ENCODE assay signal across 15 cellular contexts in the genomic region with DNA sequence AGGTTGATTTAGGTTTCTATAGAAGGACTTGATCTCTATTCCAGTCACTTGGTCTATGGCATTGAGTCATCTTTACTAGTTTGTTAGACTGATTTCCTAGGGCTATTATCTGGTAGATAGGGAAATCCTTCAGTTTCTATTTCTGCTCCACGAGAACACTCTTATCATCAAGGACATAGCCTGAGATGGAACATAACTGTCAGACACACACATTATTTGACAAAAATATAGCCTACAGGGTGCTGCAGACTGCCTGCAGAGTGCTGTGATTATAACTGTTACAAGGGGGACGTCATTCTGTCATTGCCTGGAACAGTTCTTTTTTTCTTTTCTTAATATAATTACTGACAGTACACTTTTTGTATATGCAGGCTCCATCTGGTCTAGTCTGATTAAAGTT.
DNase-seq lines count a peak whose midpoint lies in the region; ATAC-seq and TF ChIP-seq lines count a peak whose summit lies in the region.
"Had no signal": no experiment of that assay in that cellular context is flagged by ENCODE, and none has a peak within 500 bp of the region (broad histone marks: within the 10 kb centered on the region; RNA-seq: fewer than 3 reads in every experiment).

No MANE protein-coding gene starts in this region.

- H3K4me1 ChIP-seq in cardiac muscle cell (ENCODE audit: low read depth) (peaks cover 19% of the 10 kb centered on the region), left ventricle myocardium inferior (peaks cover 24% of the 10 kb centered on the region), upper lobe of left lung (no peaks in the 10 kb centered on the region)
- H3K4me1 ChIP-seq: BE2C, Caco-2, HAP-1 had no signal

- no peaks in the 10 kb centered on the region for H3K9me3 Mint-ChIP-seq in activated T-cell treated with anti-CD3 and anti-CD28 coated beads, Interleukin-2, amount 50 U/mL, for 4 hours
- H3K9me3 Mint-ChIP-seq in stimulated activated naive CD8-positive, alpha-beta T cell treated with anti-CD3 and anti-CD28 coated beads, Interleukin-15, amount 100 ng/mL, for 72 hours, result no peaks in the 10 kb centered on the region
- H3K9me3 Mint-ChIP-seq: CD4-positive, alpha-beta T cell had no signal

- peak overlapping the region; percentile 4 for H3K27ac ChIP-seq in cardiac muscle cell
- H3K27ac ChIP-seq in left ventricle myocardium inferior (replicated peaks), result peak overlapping the region; percentile 62
- H3K27ac ChIP-seq in upper lobe of left lung, result no peak overlapping the region
- H3K27ac ChIP-seq: C4-2B, GM23248 had no signal

- peaks cover 1% of the 10 kb centered on the region for H3K36me3 Mint-ChIP-seq in activated T-cell treated with anti-CD3 and anti-CD28 coated beads, Interleukin-2, amount 50 U/mL, for 4 hours (ENCODE audit: insufficient read depth)

- no peak for TF ChIP-seq POLR2A in upper lobe of left lung (IDR thresholded peaks at IDR 0.05)

- no peaks in the 10 kb centered on the region for H3K27me3 Mint-ChIP-seq in activated T-cell treated with anti-CD3 and anti-CD28 coated beads, Interleukin-2, amount 50 U/mL, for 4 hours (ENCODE audit: low read depth)
- H3K27me3 Mint-ChIP-seq in stimulated activated naive CD8-positive, alpha-beta T cell treated with anti-CD3 and anti-CD28 coated beads, Interleukin-15, amount 100 ng/mL, for 72 hours, result no peaks in the 10 kb centered on the region
- H3K27me3 Mint-ChIP-seq: CD4-positive, alpha-beta T cell had no signal

- no peaks in the 10 kb centered on the region for H3K9me3 ChIP-seq in cardiac muscle cell (ENCODE audit: low read depth)
- no peaks in the 10 kb centered on the region for H3K9me3 ChIP-seq in left ventricle myocardium inferior (replicated peaks)
- no peaks in the 10 kb centered on the region for H3K9me3 ChIP-seq in upper lobe of left lung
- H3K9me3 ChIP-seq: BE2C, Caco-2, HAP-1 had no signal

- WGBS in upper lobe of left lung, 2 donors, result 67 to 79% methylated on average over 2 of the region's 2 CpGs

- no peaks in the 10 kb centered on the region for H3K36me3 ChIP-seq in cardiac muscle cell
- no peaks in the 10 kb centered on the region for H3K36me3 ChIP-seq in left ventricle myocardium inferior
- no peaks in the 10 kb centered on the region for H3K36me3 ChIP-seq in upper lobe of left lung
- H3K36me3 ChIP-seq: BE2C, HAP-1 had no signal

- H3K4me1 Mint-ChIP-seq in activated T-cell treated with anti-CD3 and anti-CD28 coated beads, Interleukin-2, amount 50 U/mL, for 4 hours (ENCODE audit: low read depth), result no peaks in the 10 kb centered on the region
- H3K4me1 Mint-ChIP-seq in stimulated activated naive CD8-positive, alpha-beta T cell treated with anti-CD3 and anti-CD28 coated beads, Interleukin-15, amount 100 ng/mL, for 72 hours, result no peaks in the 10 kb centered on the region

- H3K4me3 ChIP-seq in cardiac muscle cell (no peak overlapping the region), left ventricle myocardium inferior (no peak overlapping the region), upper lobe of left lung (no peak overlapping the region)
- H3K4me3 ChIP-seq: GM23248, HAP-1 had no signal

- no peaks in the 10 kb centered on the region for H3K27me3 ChIP-seq in cardiac muscle cell
- H3K27me3 ChIP-seq in left ventricle myocardium inferior (ENCODE audit: low read depth), result no peaks in the 10 kb centered on the region
- no peaks in the 10 kb centered on the region for H3K27me3 ChIP-seq in upper lobe of left lung
- H3K27me3 ChIP-seq: BE2C had no signal

- no peak for TF ChIP-seq CTCF in cardiac muscle cell (IDR thresholded peaks at IDR 0.05; ENCODE audit: low read depth, low read length)
- no peak for TF ChIP-seq CTCF in left ventricle myocardium inferior (IDR thresholded peaks at IDR 0.05; ENCODE audit: borderline replicate concordance)
- no peak for TF ChIP-seq CTCF in upper lobe of left lung (IDR thresholded peaks at IDR 0.05)

- DNase-seq in OCI-M1 (lab: John Stamatoyannopoulos, UW), result peak; percentile 73
- DNase-seq in cardiac muscle cell (ENCODE audit: low read depth in 1 of 2, low spot score in 1 of 2), result no peak
- no peak for DNase-seq in left ventricle myocardium inferior
- peak; percentile 1 for DNase-seq in left kidney (ENCODE audit: low read depth, low spot score)
- DNase-seq in activated T-cell treated with anti-CD3 and anti-CD28 coated beads, Interleukin-2, amount 50 U/mL, for 4 hours, result no peak
- no peak for DNase-seq in upper lobe of left lung
- no peak for DNase-seq in stimulated activated naive CD8-positive, alpha-beta T cell treated with anti-CD3 and anti-CD28 coated beads, Interleukin-15, amount 100 ng/mL, for 72 hours
- DNase-seq: ACHN; BE2C; Caco-2; CD4-positive, alpha-beta T cell; GDM1; GM23248 had no signal

- no peak for TF ChIP-seq EP300 in upper lobe of left lung (IDR thresholded peaks at IDR 0.05)

- no peak overlapping the region for H3K27ac Mint-ChIP-seq in stimulated activated naive CD8-positive, alpha-beta T cell treated with anti-CD3 and anti-CD28 coated beads, Interleukin-15, amount 100 ng/mL, for 72 hours
- H3K27ac Mint-ChIP-seq: CD4-positive, alpha-beta T cell had no signal

- H3K4me3 Mint-ChIP-seq in activated T-cell treated with anti-CD3 and anti-CD28 coated beads, Interleukin-2, amount 50 U/mL, for 4 hours, result no peak overlapping the region
- H3K4me3 Mint-ChIP-seq in stimulated activated naive CD8-positive, alpha-beta T cell treated with anti-CD3 and anti-CD28 coated beads, Interleukin-15, amount 100 ng/mL, for 72 hours, result no peak overlapping the region
- H3K4me3 Mint-ChIP-seq: CD4-positive, alpha-beta T cell had no signal

- intact Hi-C loops in left ventricle myocardium inferior (cut with micrococcal nuclease), result no loop called here

- no peak for ATAC-seq in activated T-cell treated with anti-CD3 and anti-CD28 coated beads, Interleukin-2, amount 50 U/mL, for 4 hours
- no peak for ATAC-seq in upper lobe of left lung (ENCODE audit: low FRiP score in 2 of 2)
- ATAC-seq in stimulated activated naive CD8-positive, alpha-beta T cell treated with anti-CD3 and anti-CD28 coated beads, Interleukin-15, amount 100 ng/mL, for 72 hours, result no peak

Comparison
In these comparisons a context has a peak if more than half of its experiments do, and no peak if none do; other contexts are left out.
1. DNase-seq: peak in OCI-M1 (single experiment) and left kidney (single experiment); none in cardiac muscle cell (0 of 2), left ventricle myocardium inferior (single experiment), activated T-cell treated with anti-CD3 and anti-CD28 coated beads, Interleukin-2, amount 50 U/mL, for 4 hours (single experiment), upper lobe of left lung (0 of 2) and stimulated activated naive CD8-positive, alpha-beta T cell treated with anti-CD3 and anti-CD28 coated beads, Interleukin-15, amount 100 ng/mL, for 72 hours (0 of 2).
2. H3K27ac ChIP-seq: peak in cardiac muscle cell (single experiment) and left ventricle myocardium inferior (single experiment); none in upper lobe of left lung (0 of 4).